Comparison of ENCODE assay signal across 8 cellular contexts in genomic region chr5:132491368-132492364, GRCh38. TPM values are rescaled to one million over a fixed set of nuclear protein-coding genes. Genes with fewer than 3 reads are reported as not detected.
DNase-seq lines count a peak whose midpoint lies in the region; ATAC-seq and TF ChIP-seq lines count a peak whose summit lies in the region.

No MANE protein-coding gene starts in this region.

- H3K27me3 ChIP-seq in esophagus squamous epithelium: no peaks in the 10 kb centered on the region

- peak overlapping the region; percentile 91 for H3K4me3 Mint-ChIP-seq in activated CD4-positive, alpha-beta T cell treated with anti-CD3 and anti-CD28 coated beads, Interleukin-2, amount 10 ng/mL, durations not matched to agents 24 days and 14 days

- no peak for TF ChIP-seq POLR2A in esophagus squamous epithelium (IDR thresholded peaks at IDR 0.05)

- H3K4me1 Mint-ChIP-seq in activated CD4-positive, alpha-beta T cell treated with anti-CD3 and anti-CD28 coated beads, Interleukin-2, amount 10 ng/mL, durations not matched to agents 24 days and 14 days: peaks cover 62% of the 10 kb centered on the region

- peaks cover 6 to 15% (median 7%) of the 10 kb centered on the region in 3 donors for H3K36me3 ChIP-seq in esophagus squamous epithelium

- ATAC-seq in GM18873 (IDR thresholded peaks at IDR 0.05; ENCODE audit: low FRiP score, unreplicated experiment) (peak; percentile 20), HG03045 (IDR thresholded peaks at IDR 0.05; ENCODE audit: unreplicated experiment) (peak; percentile 21)

- peak overlapping the region; percentile 95 to 99 (median 98) for H3K27ac ChIP-seq in esophagus squamous epithelium

- H3K9me3 Mint-ChIP-seq in activated CD4-positive, alpha-beta T cell treated with anti-CD3 and anti-CD28 coated beads, Interleukin-2, amount 10 ng/mL, durations not matched to agents 24 days and 14 days: no peaks in the 10 kb centered on the region

- peaks cover 54 to 83% (median 57%) of the 10 kb centered on the region in 3 donors for H3K4me1 ChIP-seq in esophagus squamous epithelium

- H3K27me3 Mint-ChIP-seq in activated CD4-positive, alpha-beta T cell treated with anti-CD3 and anti-CD28 coated beads, Interleukin-2, amount 10 ng/mL, durations not matched to agents 24 days and 14 days: no peaks in the 10 kb centered on the region

- TF ChIP-seq CTCF in esophagus squamous epithelium (IDR thresholded peaks at IDR 0.05): no peak

- intact Hi-C loops in activated CD4-positive, alpha-beta T cell treated with anti-CD3 and anti-CD28 coated beads, Interleukin-2, amount 10 ng/mL, durations not matched to agents 24 days and 14 days (cut with micrococcal nuclease): loop anchor here (2.0 to 10.0 kb wide), 3 partner anchors 25 to 377 kb away; no protein-coding TSS in a partner anchor
- intact Hi-C loops in esophagus squamous epithelium (cut with DNase I): loop anchor here (10.0 kb wide), 1 partner anchor 237 kb away; the partner anchor contains the start of gene PDLIM4
- intact Hi-C loops in posterior vena cava (cut with DNase I): loop anchor here (5.0 to 10.0 kb wide), 3 partner anchors 67 to 107 kb away; no protein-coding TSS in a partner anchor

- peak overlapping the region; percentile 94 for H3K27ac Mint-ChIP-seq in activated CD4-positive, alpha-beta T cell treated with anti-CD3 and anti-CD28 coated beads, Interleukin-2, amount 10 ng/mL, durations not matched to agents 24 days and 14 days

- H3K9me3 ChIP-seq in esophagus squamous epithelium: no peaks in the 10 kb centered on the region

- peak overlapping the region; percentile 71 to 95 (median 88) for H3K4me3 ChIP-seq in esophagus squamous epithelium

- DNase-seq in activated CD4-positive, alpha-beta T cell treated with anti-CD3 and anti-CD28 coated beads, Interleukin-2, amount 10 ng/mL, durations not matched to agents 24 days and 14 days: peak; percentile 83
- DNase-seq in esophagus squamous epithelium (lab: John Stamatoyannopoulos, UW) (no peak), posterior vena cava (ENCODE audit: low spot score) (peak; percentile 81), RKO (ENCODE audit: low spot score) (no peak), DMS153 (lab: John Stamatoyannopoulos, UW) (no peak), dedifferentiated amniotic fluid mesenchymal stem cell (ENCODE audit: extremely low spot score) (no peak)

- H3K36me3 Mint-ChIP-seq in activated CD4-positive, alpha-beta T cell treated with anti-CD3 and anti-CD28 coated beads, Interleukin-2, amount 10 ng/mL, durations not matched to agents 24 days and 14 days (ENCODE audit: low read depth): peaks cover 34% of the 10 kb centered on the region

- 25 to 44% methylated on average over 5 to 19 of the region's 22 CpGs for WGBS in esophagus squamous epithelium, 2 donors

RNA-seq across cellular contexts. Expression of gene IRF1, which starts 1.1 kb away (rescaled TPM):
- total RNA-seq in activated CD4-positive, alpha-beta T cell treated with anti-CD3 and anti-CD28 coated beads, Interleukin-2, amount 10 ng/mL, durations not matched to agents 24 days and 14 days: 167 and 181 TPM in 2 replicates
- total RNA-seq in esophagus squamous epithelium (10 to 100 TPM in 2 of 4 donors, 1 to 10 TPM in 2; 8.3 to 52.9 (median 13.1) TPM), posterior vena cava (10 to 100 TPM; 18.7 to 20.5 TPM)

RNA-seq across cellular contexts. Expression of gene IL5, which starts 51.7 kb away (rescaled TPM):
- 7.0 and 7.1 TPM in 2 replicates for total RNA-seq in activated CD4-positive, alpha-beta T cell treated with anti-CD3 and anti-CD28 coated beads, Interleukin-2, amount 10 ng/mL, durations not matched to agents 24 days and 14 days
- total RNA-seq in esophagus squamous epithelium: not detected
- not detected for total RNA-seq in posterior vena cava

Comparison
In these comparisons a context has a peak if more than half of its experiments do, and no peak if none do; other contexts are left out.
1. DNase-seq: peak in activated CD4-positive, alpha-beta T cell treated with anti-CD3 and anti-CD28 coated beads, Interleukin-2, amount 10 ng/mL, durations not matched to agents 24 days and 14 days (single experiment) and posterior vena cava (single experiment); none in esophagus squamous epithelium (single experiment), RKO (single experiment), DMS153 (single experiment) and dedifferentiated amniotic fluid mesenchymal stem cell (single experiment).